In the genomic region with DNA sequence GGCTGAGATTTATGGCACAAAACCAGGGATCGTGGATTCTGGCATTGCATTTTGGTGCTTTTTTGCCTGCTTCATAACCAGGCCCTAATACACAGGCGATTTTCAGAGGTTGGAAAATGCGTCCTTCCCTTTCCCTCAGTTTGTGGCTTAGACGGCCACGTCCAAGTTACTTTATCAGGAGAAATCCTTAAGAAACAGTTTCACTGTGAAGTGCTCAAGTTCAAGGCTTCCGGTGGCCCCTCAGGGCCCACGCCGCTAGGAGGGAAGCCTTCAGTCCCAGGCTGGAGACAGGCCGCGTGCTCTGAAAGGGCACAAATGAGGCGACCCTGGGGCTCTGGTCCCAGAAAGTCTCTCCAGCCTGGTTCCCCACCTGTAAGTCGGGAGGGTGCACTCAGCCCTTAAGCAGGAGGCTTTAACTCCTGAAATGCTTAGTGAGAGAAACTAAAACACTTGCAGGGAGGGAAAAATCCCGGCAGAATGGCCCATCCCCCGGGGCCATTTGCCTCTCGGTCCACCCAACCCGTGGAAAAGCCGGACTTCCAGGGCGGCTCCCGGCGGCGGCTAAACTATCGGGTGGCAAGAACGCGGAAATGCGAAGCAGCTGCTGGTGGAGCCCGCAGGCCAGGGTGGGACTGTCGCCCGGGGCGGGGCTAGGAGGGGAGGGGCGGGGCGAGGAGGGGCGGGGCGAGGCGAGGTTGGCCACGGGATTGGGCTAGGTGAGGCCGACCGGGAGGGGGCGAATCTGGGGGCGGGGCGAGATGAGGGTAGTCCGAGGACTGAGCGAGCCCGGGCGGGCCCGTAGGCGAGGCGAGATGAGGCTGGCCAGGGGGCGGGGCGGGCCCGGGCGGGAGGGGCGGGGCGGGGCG, we compare ENCODE assay signal across 1 cellular context.
TF ChIP-seq lines count a peak whose summit lies in the region.

No MANE protein-coding gene starts in this region.

TF ChIP-seq in HepG2, 621 proteins besides CTCF, POLR2A, EP300 and RAD21 (continued from another document and continues in another):
- TF ChIP-seq MAZ (IDR thresholded peaks at IDR 0.05; ENCODE audit: borderline replicate concordance, low read depth, low read length) (no peak), MAZ (CRISPR knock-in tag; IDR thresholded peaks at IDR 0.05; ENCODE audit: low read depth) (no peak; the same call in none of the 2 replicates), ZNF484 (CRISPR knock-in tag; IDR thresholded peaks at IDR 0.05; ENCODE audit: borderline replicate concordance, low read depth) (no peak), ZMYM2 (CRISPR knock-in tag; IDR thresholded peaks at IDR 0.05) (no peak), FOXA1 (IDR thresholded peaks at IDR 0.05) (no peak), FOXA1 (CRISPR knock-in tag; IDR thresholded peaks at IDR 0.05) (no peak), MED1 (CRISPR knock-in tag; IDR thresholded peaks at IDR 0.05) (no peak), ZSCAN29 (CRISPR knock-in tag; conservative IDR thresholded peaks at IDR 0.05) (0 out of 2 replicates have a peak, but pooled peaks have one; percentile 48), HOXA9 (CRISPR knock-in tag; IDR thresholded peaks at IDR 0.05; ENCODE audit: borderline replicate concordance) (no peak), DR1 (CRISPR knock-in tag; IDR thresholded peaks at IDR 0.05) (no peak), KDM3A (CRISPR knock-in tag; IDR thresholded peaks at IDR 0.05; ENCODE audit: low read depth) (no peak; the same call in 1 of the 2 replicates), HMGA1 (CRISPR knock-in tag; conservative IDR thresholded peaks at IDR 0.05) (no peak), SETDB1 (CRISPR knock-in tag; IDR thresholded peaks at IDR 0.05; ENCODE audit: borderline replicate concordance) (no peak), MZF1 (CRISPR knock-in tag; IDR thresholded peaks at IDR 0.05; ENCODE audit: borderline replicate concordance) (no peak), MAFK (conservative IDR thresholded peaks at IDR 0.05 in 1 of 2, IDR thresholded peaks at IDR 0.05 in 1 of 2; ENCODE audit: low read length in 2 of 2) (no peak), ETV5 (CRISPR knock-in tag; IDR thresholded peaks at IDR 0.05; ENCODE audit: borderline replicate concordance) (no peak; the same call in 1 of the 2 replicates), HHEX (CRISPR knock-in tag; IDR thresholded peaks at IDR 0.05) (no peak), SNAI1 (CRISPR knock-in tag; IDR thresholded peaks at IDR 0.05; ENCODE audit: borderline replicate concordance) (no peak), HOXD1 (CRISPR knock-in tag; IDR thresholded peaks at IDR 0.05) (no peak), SUZ12 (IDR thresholded peaks at IDR 0.05; ENCODE audit: low read depth, low read length) (no peak), ZNF768 (CRISPR knock-in tag; IDR thresholded peaks at IDR 0.05) (no peak; the same call in 1 of the 2 replicates), U2AF1 (optimal IDR thresholded peaks at IDR 0.05; ENCODE audit: low read depth, low read length) (no peak), MED8 (CRISPR knock-in tag; IDR thresholded peaks at IDR 0.05; ENCODE audit: insufficient replicate concordance) (no peak), FOXJ3 (CRISPR knock-in tag; IDR thresholded peaks at IDR 0.05; ENCODE audit: borderline replicate concordance) (no peak), ZNF713 (CRISPR knock-in tag; IDR thresholded peaks at IDR 0.05) (no peak)
- TF ChIP-seq, protein P1, sequence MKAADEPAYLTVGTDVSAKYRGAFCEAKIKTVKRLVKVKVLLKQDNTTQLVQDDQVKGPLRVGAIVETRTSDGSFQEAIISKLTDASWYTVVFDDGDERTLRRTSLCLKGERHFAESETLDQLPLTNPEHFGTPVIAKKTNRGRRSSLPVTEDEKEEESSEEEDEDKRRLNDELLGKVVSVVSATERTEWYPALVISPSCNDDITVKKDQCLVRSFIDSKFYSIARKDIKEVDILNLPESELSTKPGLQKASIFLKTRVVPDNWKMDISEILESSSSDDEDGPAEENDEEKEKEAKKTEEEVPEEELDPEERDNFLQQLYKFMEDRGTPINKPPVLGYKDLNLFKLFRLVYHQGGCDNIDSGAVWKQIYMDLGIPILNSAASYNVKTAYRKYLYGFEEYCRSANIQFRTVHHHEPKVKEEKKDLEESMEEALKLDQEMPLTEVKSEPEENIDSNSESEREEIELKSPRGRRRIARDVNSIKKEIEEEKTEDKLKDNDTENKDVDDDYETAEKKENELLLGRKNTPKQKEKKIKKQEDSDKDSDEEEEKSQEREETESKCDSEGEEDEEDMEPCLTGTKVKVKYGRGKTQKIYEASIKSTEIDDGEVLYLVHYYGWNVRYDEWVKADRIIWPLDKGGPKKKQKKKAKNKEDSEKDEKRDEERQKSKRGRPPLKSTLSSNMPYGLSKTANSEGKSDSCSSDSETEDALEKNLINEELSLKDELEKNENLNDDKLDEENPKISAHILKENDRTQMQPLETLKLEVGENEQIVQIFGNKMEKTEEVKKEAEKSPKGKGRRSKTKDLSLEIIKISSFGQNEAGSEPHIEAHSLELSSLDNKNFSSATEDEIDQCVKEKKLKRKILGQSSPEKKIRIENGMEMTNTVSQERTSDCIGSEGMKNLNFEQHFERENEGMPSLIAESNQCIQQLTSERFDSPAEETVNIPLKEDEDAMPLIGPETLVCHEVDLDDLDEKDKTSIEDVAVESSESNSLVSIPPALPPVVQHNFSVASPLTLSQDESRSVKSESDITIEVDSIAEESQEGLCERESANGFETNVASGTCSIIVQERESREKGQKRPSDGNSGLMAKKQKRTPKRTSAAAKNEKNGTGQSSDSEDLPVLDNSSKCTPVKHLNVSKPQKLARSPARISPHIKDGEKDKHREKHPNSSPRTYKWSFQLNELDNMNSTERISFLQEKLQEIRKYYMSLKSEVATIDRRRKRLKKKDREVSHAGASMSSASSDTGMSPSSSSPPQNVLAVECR (CRISPR knock-in tag; IDR thresholded peaks at IDR 0.05; ENCODE audit: borderline replicate concordance): peak; percentile 22
- TF ChIP-seq, protein P2, sequence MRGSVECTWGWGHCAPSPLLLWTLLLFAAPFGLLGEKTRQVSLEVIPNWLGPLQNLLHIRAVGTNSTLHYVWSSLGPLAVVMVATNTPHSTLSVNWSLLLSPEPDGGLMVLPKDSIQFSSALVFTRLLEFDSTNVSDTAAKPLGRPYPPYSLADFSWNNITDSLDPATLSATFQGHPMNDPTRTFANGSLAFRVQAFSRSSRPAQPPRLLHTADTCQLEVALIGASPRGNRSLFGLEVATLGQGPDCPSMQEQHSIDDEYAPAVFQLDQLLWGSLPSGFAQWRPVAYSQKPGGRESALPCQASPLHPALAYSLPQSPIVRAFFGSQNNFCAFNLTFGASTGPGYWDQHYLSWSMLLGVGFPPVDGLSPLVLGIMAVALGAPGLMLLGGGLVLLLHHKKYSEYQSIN (CRISPR knock-in tag; IDR thresholded peaks at IDR 0.05; ENCODE audit: borderline replicate concordance): no peak
- TF ChIP-seq, protein P3, sequence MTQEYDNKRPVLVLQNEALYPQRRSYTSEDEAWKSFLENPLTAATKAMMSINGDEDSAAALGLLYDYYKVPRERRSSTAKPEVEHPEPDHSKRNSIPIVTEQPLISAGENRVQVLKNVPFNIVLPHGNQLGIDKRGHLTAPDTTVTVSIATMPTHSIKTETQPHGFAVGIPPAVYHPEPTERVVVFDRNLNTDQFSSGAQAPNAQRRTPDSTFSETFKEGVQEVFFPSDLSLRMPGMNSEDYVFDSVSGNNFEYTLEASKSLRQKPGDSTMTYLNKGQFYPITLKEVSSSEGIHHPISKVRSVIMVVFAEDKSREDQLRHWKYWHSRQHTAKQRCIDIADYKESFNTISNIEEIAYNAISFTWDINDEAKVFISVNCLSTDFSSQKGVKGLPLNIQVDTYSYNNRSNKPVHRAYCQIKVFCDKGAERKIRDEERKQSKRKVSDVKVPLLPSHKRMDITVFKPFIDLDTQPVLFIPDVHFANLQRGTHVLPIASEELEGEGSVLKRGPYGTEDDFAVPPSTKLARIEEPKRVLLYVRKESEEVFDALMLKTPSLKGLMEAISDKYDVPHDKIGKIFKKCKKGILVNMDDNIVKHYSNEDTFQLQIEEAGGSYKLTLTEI (CRISPR knock-in tag; conservative IDR thresholded peaks at IDR 0.05): no peak
- TF ChIP-seq, protein P4, sequence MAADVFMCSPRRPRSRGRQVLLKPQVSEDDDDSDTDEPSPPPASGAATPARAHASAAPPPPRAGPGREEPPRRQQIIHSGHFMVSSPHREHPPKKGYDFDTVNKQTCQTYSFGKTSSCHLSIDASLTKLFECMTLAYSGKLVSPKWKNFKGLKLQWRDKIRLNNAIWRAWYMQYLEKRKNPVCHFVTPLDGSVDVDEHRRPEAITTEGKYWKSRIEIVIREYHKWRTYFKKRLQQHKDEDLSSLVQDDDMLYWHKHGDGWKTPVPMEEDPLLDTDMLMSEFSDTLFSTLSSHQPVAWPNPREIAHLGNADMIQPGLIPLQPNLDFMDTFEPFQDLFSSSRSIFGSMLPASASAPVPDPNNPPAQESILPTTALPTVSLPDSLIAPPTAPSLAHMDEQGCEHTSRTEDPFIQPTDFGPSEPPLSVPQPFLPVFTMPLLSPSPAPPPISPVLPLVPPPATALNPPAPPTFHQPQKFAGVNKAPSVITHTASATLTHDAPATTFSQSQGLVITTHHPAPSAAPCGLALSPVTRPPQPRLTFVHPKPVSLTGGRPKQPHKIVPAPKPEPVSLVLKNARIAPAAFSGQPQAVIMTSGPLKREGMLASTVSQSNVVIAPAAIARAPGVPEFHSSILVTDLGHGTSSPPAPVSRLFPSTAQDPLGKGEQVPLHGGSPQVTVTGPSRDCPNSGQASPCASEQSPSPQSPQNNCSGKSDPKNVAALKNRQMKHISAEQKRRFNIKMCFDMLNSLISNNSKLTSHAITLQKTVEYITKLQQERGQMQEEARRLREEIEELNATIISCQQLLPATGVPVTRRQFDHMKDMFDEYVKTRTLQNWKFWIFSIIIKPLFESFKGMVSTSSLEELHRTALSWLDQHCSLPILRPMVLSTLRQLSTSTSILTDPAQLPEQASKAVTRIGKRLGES (CRISPR knock-in tag; IDR thresholded peaks at IDR 0.05; ENCODE audit: borderline replicate concordance): no peak
- TF ChIP-seq, protein P5, sequence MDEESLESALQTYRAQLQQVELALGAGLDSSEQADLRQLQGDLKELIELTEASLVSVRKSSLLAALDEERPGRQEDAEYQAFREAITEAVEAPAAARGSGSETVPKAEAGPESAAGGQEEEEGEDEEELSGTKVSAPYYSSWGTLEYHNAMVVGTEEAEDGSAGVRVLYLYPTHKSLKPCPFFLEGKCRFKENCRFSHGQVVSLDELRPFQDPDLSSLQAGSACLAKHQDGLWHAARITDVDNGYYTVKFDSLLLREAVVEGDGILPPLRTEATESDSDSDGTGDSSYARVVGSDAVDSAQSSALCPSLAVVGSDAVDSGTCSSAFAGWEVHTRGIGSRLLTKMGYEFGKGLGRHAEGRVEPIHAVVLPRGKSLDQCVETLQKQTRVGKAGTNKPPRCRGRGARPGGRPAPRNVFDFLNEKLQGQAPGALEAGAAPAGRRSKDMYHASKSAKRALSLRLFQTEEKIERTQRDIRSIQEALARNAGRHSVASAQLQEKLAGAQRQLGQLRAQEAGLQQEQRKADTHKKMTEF (CRISPR knock-in tag; IDR thresholded peaks at IDR 0.05): no peak
- TF ChIP-seq, protein P6, sequence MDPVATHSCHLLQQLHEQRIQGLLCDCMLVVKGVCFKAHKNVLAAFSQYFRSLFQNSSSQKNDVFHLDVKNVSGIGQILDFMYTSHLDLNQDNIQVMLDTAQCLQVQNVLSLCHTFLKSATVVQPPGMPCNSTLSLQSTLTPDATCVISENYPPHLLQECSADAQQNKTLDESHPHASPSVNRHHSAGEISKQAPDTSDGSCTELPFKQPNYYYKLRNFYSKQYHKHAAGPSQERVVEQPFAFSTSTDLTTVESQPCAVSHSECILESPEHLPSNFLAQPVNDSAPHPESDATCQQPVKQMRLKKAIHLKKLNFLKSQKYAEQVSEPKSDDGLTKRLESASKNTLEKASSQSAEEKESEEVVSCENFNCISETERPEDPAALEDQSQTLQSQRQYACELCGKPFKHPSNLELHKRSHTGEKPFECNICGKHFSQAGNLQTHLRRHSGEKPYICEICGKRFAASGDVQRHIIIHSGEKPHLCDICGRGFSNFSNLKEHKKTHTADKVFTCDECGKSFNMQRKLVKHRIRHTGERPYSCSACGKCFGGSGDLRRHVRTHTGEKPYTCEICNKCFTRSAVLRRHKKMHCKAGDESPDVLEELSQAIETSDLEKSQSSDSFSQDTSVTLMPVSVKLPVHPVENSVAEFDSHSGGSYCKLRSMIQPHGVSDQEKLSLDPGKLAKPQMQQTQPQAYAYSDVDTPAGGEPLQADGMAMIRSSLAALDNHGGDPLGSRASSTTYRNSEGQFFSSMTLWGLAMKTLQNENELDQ (CRISPR knock-in tag; IDR thresholded peaks at IDR 0.05; ENCODE audit: borderline replicate concordance): no peak
- TF ChIP-seq, protein P7, sequence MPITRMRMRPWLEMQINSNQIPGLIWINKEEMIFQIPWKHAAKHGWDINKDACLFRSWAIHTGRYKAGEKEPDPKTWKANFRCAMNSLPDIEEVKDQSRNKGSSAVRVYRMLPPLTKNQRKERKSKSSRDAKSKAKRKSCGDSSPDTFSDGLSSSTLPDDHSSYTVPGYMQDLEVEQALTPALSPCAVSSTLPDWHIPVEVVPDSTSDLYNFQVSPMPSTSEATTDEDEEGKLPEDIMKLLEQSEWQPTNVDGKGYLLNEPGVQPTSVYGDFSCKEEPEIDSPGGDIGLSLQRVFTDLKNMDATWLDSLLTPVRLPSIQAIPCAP (CRISPR knock-in tag; IDR thresholded peaks at IDR 0.05; ENCODE audit: low read depth): no peak
- TF ChIP-seq, protein P8, sequence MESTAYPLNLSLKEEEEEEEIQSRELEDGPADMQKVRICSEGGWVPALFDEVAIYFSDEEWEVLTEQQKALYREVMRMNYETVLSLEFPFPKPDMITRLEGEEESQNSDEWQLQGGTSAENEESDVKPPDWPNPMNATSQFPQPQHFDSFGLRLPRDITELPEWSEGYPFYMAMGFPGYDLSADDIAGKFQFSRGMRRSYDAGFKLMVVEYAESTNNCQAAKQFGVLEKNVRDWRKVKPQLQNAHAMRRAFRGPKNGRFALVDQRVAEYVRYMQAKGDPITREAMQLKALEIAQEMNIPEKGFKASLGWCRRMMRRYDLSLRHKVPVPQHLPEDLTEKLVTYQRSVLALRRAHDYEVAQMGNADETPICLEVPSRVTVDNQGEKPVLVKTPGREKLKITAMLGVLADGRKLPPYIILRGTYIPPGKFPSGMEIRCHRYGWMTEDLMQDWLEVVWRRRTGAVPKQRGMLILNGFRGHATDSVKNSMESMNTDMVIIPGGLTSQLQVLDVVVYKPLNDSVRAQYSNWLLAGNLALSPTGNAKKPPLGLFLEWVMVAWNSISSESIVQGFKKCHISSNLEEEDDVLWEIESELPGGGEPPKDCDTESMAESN (CRISPR knock-in tag; conservative IDR thresholded peaks at IDR 0.05): no peak; the same call in 1 of the 2 replicates
- TF ChIP-seq, protein P9, sequence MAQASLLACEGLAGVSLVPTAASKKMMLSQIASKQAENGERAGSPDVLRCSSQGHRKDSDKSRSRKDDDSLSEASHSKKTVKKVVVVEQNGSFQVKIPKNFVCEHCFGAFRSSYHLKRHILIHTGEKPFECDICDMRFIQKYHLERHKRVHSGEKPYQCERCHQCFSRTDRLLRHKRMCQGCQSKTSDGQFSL (CRISPR knock-in tag; IDR thresholded peaks at IDR 0.05): no peak
